Comparison of ENCODE assay signal across 1 cellular context in genomic region chr2:200356306-200356705, GRCh38.
TF ChIP-seq lines count a peak whose summit lies in the region.

No MANE protein-coding gene starts in this region.

TF ChIP-seq in GM23338, 12 proteins besides CTCF, POLR2A, EP300 and RAD21:
- no peak for TF ChIP-seq EZH2phosphoT487 (IDR thresholded peaks at IDR 0.05; ENCODE audit: unreplicated experiment)
- no peak for TF ChIP-seq JUNB (IDR thresholded peaks at IDR 0.05; ENCODE audit: unreplicated experiment)
- no peak for TF ChIP-seq REST (IDR thresholded peaks at IDR 0.05; ENCODE audit: unreplicated experiment)
- TF ChIP-seq ZNF114 (CRISPR knock-in tag; IDR thresholded peaks at IDR 0.05): no peak
- TF ChIP-seq EZH2 (IDR thresholded peaks at IDR 0.05; ENCODE audit: low read depth, unreplicated experiment): no peak
- TF ChIP-seq POLR2AphosphoS5 (IDR thresholded peaks at IDR 0.05; ENCODE audit: low read depth): no peak
- no peak for TF ChIP-seq CREB1 (CRISPR knock-in tag; IDR thresholded peaks at IDR 0.05; ENCODE audit: low read depth)
- TF ChIP-seq ETS1 (IDR thresholded peaks at IDR 0.05): no peak
- TF ChIP-seq ZNF331 (CRISPR knock-in tag; IDR thresholded peaks at IDR 0.05; ENCODE audit: low read depth): no peak
- no peak for TF ChIP-seq NANOG (IDR thresholded peaks at IDR 0.05; ENCODE audit: borderline replicate concordance)
- TF ChIP-seq ZNF462 (CRISPR knock-in tag; IDR thresholded peaks at IDR 0.05): no peak
- TF ChIP-seq STAT1 (IDR thresholded peaks at IDR 0.05; ENCODE audit: unreplicated experiment): no peak
